Comparison of ENCODE assay signal across 1 cellular context in genomic region chr17:76848670-76849069, GRCh38.
TF ChIP-seq lines count a peak whose summit lies in the region.

No MANE protein-coding gene starts in this region.

TF ChIP-seq in K562, 482 proteins besides CTCF, POLR2A, EP300 and RAD21 (continued from another document):
- peak; percentile 44; the same call in 1 of the 2 replicates for TF ChIP-seq JUND (IDR thresholded peaks at IDR 0.05; ENCODE audit: borderline replicate concordance, low read depth, low read length)
- TF ChIP-seq JUND (tag; IDR thresholded peaks at IDR 0.05; ENCODE audit: borderline replicate concordance, low read depth, low read length), result no peak
- peak; percentile 92 for TF ChIP-seq TCF3 (CRISPR knock-in tag; IDR thresholded peaks at IDR 0.05)
- no peak for TF ChIP-seq BRD9 (IDR thresholded peaks at IDR 0.05; ENCODE audit: low read depth, partially characterized antibody)
- TF ChIP-seq CUX1 (CRISPR knock-in tag; IDR thresholded peaks at IDR 0.05), result no peak
- TF ChIP-seq ATF6 (CRISPR knock-in tag; IDR thresholded peaks at IDR 0.05), result no peak
- TF ChIP-seq ZNF655 (CRISPR knock-in tag; IDR thresholded peaks at IDR 0.05), result no peak
- peak; percentile 73 for TF ChIP-seq SMARCA4 (IDR thresholded peaks at IDR 0.05)
- TF ChIP-seq AFF1 (IDR thresholded peaks at IDR 0.05; ENCODE audit: low read depth in 1 of 2, partially characterized antibody in 2 of 2), result no peak
- peak; percentile 42; the same call in 1 of the 2 replicates for TF ChIP-seq ZFX (CRISPR knock-in tag; IDR thresholded peaks at IDR 0.05)
- no peak for TF ChIP-seq ZNF77 (CRISPR knock-in tag; IDR thresholded peaks at IDR 0.05)
- no peak for TF ChIP-seq HOXB6 (CRISPR knock-in tag; IDR thresholded peaks at IDR 0.05; ENCODE audit: borderline replicate concordance)
- TF ChIP-seq SMARCE1 (IDR thresholded peaks at IDR 0.05), result peak; percentile 71; the same call in 1 of the 2 replicates
- no peak for TF ChIP-seq TSC22D4 (tag; IDR thresholded peaks at IDR 0.05)
- no peak for TF ChIP-seq MEF2A (IDR thresholded peaks at IDR 0.05; ENCODE audit: control insufficient read depth, low read depth, low read length)
- TF ChIP-seq NR1H2 (CRISPR knock-in tag; IDR thresholded peaks at IDR 0.05), result no peak
- peak; percentile 28; the same call in 1 of the 2 replicates for TF ChIP-seq CREB1 (IDR thresholded peaks at IDR 0.05)
- no peak for TF ChIP-seq CREB1 (CRISPR knock-in tag; IDR thresholded peaks at IDR 0.05)
- TF ChIP-seq CBFA2T3 (IDR thresholded peaks at IDR 0.05), result peak; percentile 87
- TF ChIP-seq RNF2 (IDR thresholded peaks at IDR 0.05), result no peak
- no peak for TF ChIP-seq LARP7 (IDR thresholded peaks at IDR 0.05)
- peak; percentile 74 for TF ChIP-seq CBFA2T2 (conservative IDR thresholded peaks at IDR 0.05)
- TF ChIP-seq RCOR1 (IDR thresholded peaks at IDR 0.05; ENCODE audit: borderline replicate concordance in 1 of 2, low read depth in 2 of 2, low read length in 2 of 2), result peak; percentile 35 to 59; a peak in 2 of 4 replicates
- TF ChIP-seq MGA (IDR thresholded peaks at IDR 0.05), result no peak
- TF ChIP-seq SOX6 (IDR thresholded peaks at IDR 0.05), result peak; percentile 51; the same call in 1 of the 2 replicates
- no peak for TF ChIP-seq TFAP4 (CRISPR knock-in tag; IDR thresholded peaks at IDR 0.05; ENCODE audit: borderline replicate concordance)
- TF ChIP-seq TAL1 (IDR thresholded peaks at IDR 0.05), result peak; percentile 84
